Comparison of ENCODE assay signal across 8 cellular contexts in genomic region chr9:124771867-124772621, GRCh38. TPM values are rescaled to one million over a fixed set of nuclear protein-coding genes. Genes with fewer than 3 reads are reported as not detected.
DNase-seq lines count a peak whose midpoint lies in the region; ATAC-seq, FAIRE-seq and TF ChIP-seq lines count a peak whose summit lies in the region.

No MANE protein-coding gene starts in this region.

- in situ Hi-C loops in K562 (cut with MboI), result loop anchor here (5.0 kb wide), 2 partner anchors 80 to 600 kb away; partner anchors contain the start of gene WDR38

- H3K27ac ChIP-seq in K562 (ENCODE audit: extremely low read depth, low read depth, low read length), result peak overlapping the region; percentile 31; the same call in 1 of the 3 replicates
- peak overlapping the region; percentile 60 to 74 for H3K27ac ChIP-seq in prostate gland

- H3K9me1 ChIP-seq in K562 (ENCODE audit: control insufficient read depth, insufficient read depth, low read length), result no peaks in the 10 kb centered on the region

- DNase-seq in COR-L47 (lab: John Stamatoyannopoulos, UW) (peak; percentile 56), HT-29 (ENCODE audit: low spot score) (peak; percentile 82), RPMI8226 (peak; percentile 62), K562 (ENCODE audit: extremely low read depth in 1 of 4, low spot score in 3 of 4) (peak; percentile 79 to 85 (median 84)), hypothalamus (lab: John Stamatoyannopoulos, UW) (peak in 39 of 51 donors; percentile 16 to 78 (median 44)), prostate gland (ENCODE audit: low spot score) (peak; percentile 61), GM12892 (ENCODE audit: insufficient read length) (no peak)

- TF ChIP-seq CTCF in K562 (IDR thresholded peaks at IDR 0.05 in 2 of 3, conservative IDR thresholded peaks at IDR 0.05 in 1 of 3; ENCODE audit: insufficient read depth in 2 of 3, low read depth in 1 of 3, low read length in 3 of 3), result peak; percentile 94 to 95 (median 95)
- TF ChIP-seq CTCF in prostate gland (IDR thresholded peaks at IDR 0.05), result peak; percentile 92 to 98 (median 95)

- peaks cover 38% of the 10 kb centered on the region for H3K79me2 ChIP-seq in K562 (ENCODE audit: control insufficient read depth, insufficient read depth, low read length)

- peak overlapping the region; percentile 81 for H3K4me2 ChIP-seq in K562 (ENCODE audit: insufficient read depth, low read length)

- POLR2A ChIA-PET in K562 (lab: Yijun Ruan, JAX), result interaction anchor here (1.0 to 7.7 kb wide), 5 partner anchors 11 to 89 kb away, joined by 3 to 64 read pairs (median 7); partner anchors contain the start of genes ARPC5L, RPL35 and WDR38

- ATAC-seq in K562, result peak; percentile 8; the same call in 1 of the 3 replicates
- ATAC-seq in HG02642 (IDR thresholded peaks at IDR 0.05; ENCODE audit: poor library complexity, unreplicated experiment), result no peak

- peaks cover 6% of the 10 kb centered on the region; the same call in 1 of the 2 replicates for H4K20me1 ChIP-seq in K562 (replicated peaks; ENCODE audit: control insufficient read depth, insufficient read depth, low read length)

- TF ChIP-seq POLR2A in K562 (conservative IDR thresholded peaks at IDR 0.05) (no peak), prostate gland (IDR thresholded peaks at IDR 0.05) (no peak), GM12892 (IDR thresholded peaks at IDR 0.05; ENCODE audit: low read depth, low read length) (no peak)

- H3K27me3 ChIP-seq in K562 (ENCODE audit: control insufficient read depth in 2 of 2, insufficient read depth in 2 of 2, low read length in 2 of 2), result 0 out of 5 replicates have a peak, but pooled peaks cover 0 to 4% of the 10 kb centered on the region in 2 experiments
- peaks cover 2% of the 10 kb centered on the region for H3K27me3 ChIP-seq in prostate gland (replicated peaks; ENCODE audit: insufficient read depth)

- H3K4me1 ChIP-seq in K562 (replicated peaks in 1 of 2; ENCODE audit: control insufficient read depth in 2 of 2, insufficient read depth in 2 of 2, low read length in 2 of 2) (peaks cover 7 to 19% of the 10 kb centered on the region in 2 experiments), prostate gland (replicated peaks) (no peaks in the 10 kb centered on the region)

- 12% methylated on average over 34 of the region's 37 CpGs for WGBS in K562 (ENCODE audit: insufficient coverage, low coverage, missing lambda C conversion rate)
- 20% methylated on average over 37 of the region's 37 CpGs for WGBS in prostate gland

- TF ChIP-seq EP300 in K562 (IDR thresholded peaks at IDR 0.05; ENCODE audit: low read length), result no peak

- BruUV-seq in K562 (replicated peaks; lab: Mats Ljungman, UMichigan), result TSS peak; percentile 87

- H2AFZ ChIP-seq in K562 (ENCODE audit: low read depth, low read length), result peak overlapping the region; percentile 99

- H3K4me3 ChIP-seq in K562 (peak overlapping the region; percentile 48), prostate gland (peak overlapping the region; percentile 88 to 93)

- H3K9ac ChIP-seq in K562 (ENCODE audit: insufficient read depth in 1 of 2, low read depth in 2 of 2, low read length in 2 of 2), result peak overlapping the region; percentile 81 to 94

- no peak for FAIRE-seq in K562 (lab: Jason Lieb, UNC)
- no peak for FAIRE-seq in GM12892 (lab: Jason Lieb, UNC)

- CTCF ChIA-PET in K562 (lab: Yijun Ruan, JAX; ENCODE audit: low intra/inter-chr PET ratio), result interaction anchor here (0.6 to 6.7 kb wide), 9 partner anchors 77 to 1722 kb away, joined by 3 to 209 read pairs (median 4); partner anchors contain the start of gene WDR38

- intact Hi-C loops in K562 (cut with micrococcal nuclease) (loop anchor here (2.0 kb wide), 1 partner anchor 155 kb away; no protein-coding TSS in a partner anchor), prostate gland (cut with DNase I) (loop anchor here (2.0 to 10.0 kb wide), 2 partner anchors 373 to 603 kb away; partner anchors contain the start of gene SCAI)

- peak; percentile 90 to 92 for TF ChIP-seq RAD21 in K562 (CRISPR knock-in tag; conservative IDR thresholded peaks at IDR 0.05 in 1 of 2, IDR thresholded peaks at IDR 0.05 in 1 of 2)

- H3K36me3 ChIP-seq in K562 (ENCODE audit: control insufficient read depth, insufficient read depth, low read length) (no peaks in the 10 kb centered on the region), prostate gland (no peaks in the 10 kb centered on the region)

- H3K9me3 ChIP-seq in K562 (replicated peaks; ENCODE audit: control insufficient read depth, insufficient read depth, low read depth, low read length) (no peaks in the 10 kb centered on the region), prostate gland (no peaks in the 10 kb centered on the region)

TF ChIP-seq in K562, 482 proteins besides CTCF, POLR2A, EP300 and RAD21 (continues in another document):
- TF ChIP-seq KLF16 (IDR thresholded peaks at IDR 0.05) (0 out of 2 replicates have a peak, but pooled peaks have one; percentile 4), SMARCA5 (IDR thresholded peaks at IDR 0.05) (peak; percentile 97), ELK1 (CRISPR knock-in tag; IDR thresholded peaks at IDR 0.05) (no peak), HDGF (IDR thresholded peaks at IDR 0.05) (peak; percentile 89), NFRKB (IDR thresholded peaks at IDR 0.05; ENCODE audit: low read depth) (no peak), CBX5 (IDR thresholded peaks at IDR 0.05; ENCODE audit: borderline replicate concordance, low read depth) (no peak), POLR3A (IDR thresholded peaks at IDR 0.05; ENCODE audit: borderline replicate concordance, extremely low read depth, insufficient read depth, insufficient read length) (no peak), SIX5 (IDR thresholded peaks at IDR 0.05; ENCODE audit: borderline replicate concordance in 1 of 2, insufficient read depth in 1 of 2, low read depth in 1 of 2, low read length in 2 of 2) (no peak), NFXL1 (CRISPR knock-in tag; IDR thresholded peaks at IDR 0.05) (no peak), EP400 (IDR thresholded peaks at IDR 0.05) (no peak), XRCC5 (IDR thresholded peaks at IDR 0.05; ENCODE audit: low read depth, low read length) (no peak; the same call in 1 of the 2 replicates), ELF2 (CRISPR knock-in tag; IDR thresholded peaks at IDR 0.05) (peak; percentile 61; the same call in 1 of the 2 replicates), MTA3 (IDR thresholded peaks at IDR 0.05; ENCODE audit: borderline replicate concordance) (peak; percentile 39; the same call in 1 of the 2 replicates)

RNA-seq across cellular contexts. Expression of gene NR6A1, which starts 0.9 kb away (rescaled TPM):
- total RNA-seq in HT-29 (2014; rRNA removed; shearing (Covaris generic)), result 3.4 and 4.7 TPM in 2 replicates
- total RNA-seq in K562 (2011; cell fraction: chromatin; rRNA removed; ENCODE audit: low replicate concordance), result 38.8 and 43.3 TPM in 2 replicates
- 19.2 and 20.5 TPM in 2 replicates for total RNA-seq in K562 (2011; cell fraction: nucleolus; rRNA removed)
- total RNA-seq in K562 (2011; cell fraction: nucleoplasm; rRNA removed), result 26.0 and 37.2 TPM in 2 replicates
- total RNA-seq in K562 (2014; rRNA removed) (23.0 and 34.5 TPM in 2 replicates), K562 (2014; rRNA removed; fragmentation: Illumina TruSeq; extraction: Trizol) (34.9 and 36.5 TPM in 2 replicates), K562 (2015; rRNA removed; fragmentation: Illumina TruSeq; extraction: Trizol) (36.5 and 38.7 TPM in 2 replicates), K562 (2021) (55.4 and 56.7 TPM in 2 replicates), prostate gland (10 to 100 TPM in 1 of 2 donors, 1 to 10 TPM in 1; 1.3 to 53.7 TPM)
- polyA plus RNA-seq in K562 (2011; rRNA removed) (32.7 and 36.6 TPM in 2 replicates), K562 (2014; fragmentation: Illumina TruSeq; extraction: Trizol) (24.5 and 28.3 TPM in 2 replicates), K562 (2014; fragmentation: Nextera tagmentation; extraction: Ambion mirVana) (10 to 100 TPM in 1 of 2 experiments, 1 to 10 TPM in 1; 9.7 to 17.7 TPM), K562 (2014; rRNA removed) (16.6 and 17.8 TPM in 2 replicates)
- polyA plus RNA-seq in K562 (2011; cell fraction: cytosol; rRNA removed), result 25.5 and 31.6 TPM in 2 replicates
- polyA plus RNA-seq in K562 (2011; cell fraction: nucleus; rRNA removed), result 24.6 and 25.2 TPM in 2 replicates
- 10.4 and 15.9 TPM in 2 replicates for polyA plus RNA-seq in K562 (2012)
- polyA minus RNA-seq in K562 (2011; rRNA and poly(A)+ RNA removed), result 84.3 and 92.2 TPM in 2 replicates
- 47.1 and 52.4 TPM in 2 replicates for polyA minus RNA-seq in K562 (2011; cell fraction: cytosol; rRNA and poly(A)+ RNA removed)
- 12.0 and 20.3 TPM in 2 replicates for polyA minus RNA-seq in K562 (2011; cell fraction: nucleus; rRNA and poly(A)+ RNA removed)
- polyA plus RNA-seq in GM12892 (2012; ENCODE audit: missing spikeins), result 4.1 TPM

RNA-seq across cellular contexts. Expression of gene OLFML2A, which starts 4.9 kb away (rescaled TPM):
- 0.21 TPM in 1 of 2 replicates, not detected in the other for total RNA-seq in HT-29 (2014; rRNA removed; shearing (Covaris generic))
- not detected in 2 replicates for total RNA-seq in K562 (2011; cell fraction: chromatin; rRNA removed; ENCODE audit: low replicate concordance)
- total RNA-seq in K562 (2011; cell fraction: nucleolus; rRNA removed), result not detected in 2 replicates
- not detected in 2 replicates for total RNA-seq in K562 (2011; cell fraction: nucleoplasm; rRNA removed)
- total RNA-seq in K562 (2014; rRNA removed), result not detected in 2 replicates
- total RNA-seq in K562 (2014; rRNA removed; fragmentation: Illumina TruSeq; extraction: Trizol), result not detected in 2 replicates
- not detected in 2 replicates for total RNA-seq in K562 (2015; rRNA removed; fragmentation: Illumina TruSeq; extraction: Trizol)
- 0.09 and 0.16 TPM in 2 replicates for total RNA-seq in K562 (2021)
- polyA plus RNA-seq in K562 (2011; rRNA removed), result not detected in 2 replicates
- not detected in 2 replicates for polyA plus RNA-seq in K562 (2011; cell fraction: cytosol; rRNA removed)
- 0.09 TPM in 1 of 2 replicates, not detected in the other for polyA plus RNA-seq in K562 (2011; cell fraction: nucleus; rRNA removed)
- polyA plus RNA-seq in K562 (2012), result 0.03 TPM in 1 of 2 replicates, not detected in the other
- polyA plus RNA-seq in K562 (2014; fragmentation: Illumina TruSeq; extraction: Trizol), result not detected in 2 replicates
- not detected for polyA plus RNA-seq in K562 (2014; fragmentation: Nextera tagmentation; extraction: Ambion mirVana)
- not detected in 2 replicates for polyA plus RNA-seq in K562 (2014; rRNA removed)
- not detected in 2 replicates for polyA minus RNA-seq in K562 (2011; rRNA and poly(A)+ RNA removed)
- not detected in 2 replicates for polyA minus RNA-seq in K562 (2011; cell fraction: cytosol; rRNA and poly(A)+ RNA removed)
- not detected in 2 replicates for polyA minus RNA-seq in K562 (2011; cell fraction: nucleus; rRNA and poly(A)+ RNA removed)
- total RNA-seq in prostate gland, result 10 to 100 TPM; 16.7 to 18.5 TPM
- 1.6 TPM for polyA plus RNA-seq in GM12892 (2012; ENCODE audit: missing spikeins)

Comparison
In these comparisons a context has a peak if more than half of its experiments do, and no peak if none do; other contexts are left out.
1. RNA of gene OLFML2A, which starts 4.9 kb away (total RNA-seq): 16.7 to 18.5 TPM in prostate gland; 0.09 to 0.16 TPM in K562 and 0.21 TPM in HT-29; every median in the first group is over 10 times any median in the second.